In the genomic region with DNA sequence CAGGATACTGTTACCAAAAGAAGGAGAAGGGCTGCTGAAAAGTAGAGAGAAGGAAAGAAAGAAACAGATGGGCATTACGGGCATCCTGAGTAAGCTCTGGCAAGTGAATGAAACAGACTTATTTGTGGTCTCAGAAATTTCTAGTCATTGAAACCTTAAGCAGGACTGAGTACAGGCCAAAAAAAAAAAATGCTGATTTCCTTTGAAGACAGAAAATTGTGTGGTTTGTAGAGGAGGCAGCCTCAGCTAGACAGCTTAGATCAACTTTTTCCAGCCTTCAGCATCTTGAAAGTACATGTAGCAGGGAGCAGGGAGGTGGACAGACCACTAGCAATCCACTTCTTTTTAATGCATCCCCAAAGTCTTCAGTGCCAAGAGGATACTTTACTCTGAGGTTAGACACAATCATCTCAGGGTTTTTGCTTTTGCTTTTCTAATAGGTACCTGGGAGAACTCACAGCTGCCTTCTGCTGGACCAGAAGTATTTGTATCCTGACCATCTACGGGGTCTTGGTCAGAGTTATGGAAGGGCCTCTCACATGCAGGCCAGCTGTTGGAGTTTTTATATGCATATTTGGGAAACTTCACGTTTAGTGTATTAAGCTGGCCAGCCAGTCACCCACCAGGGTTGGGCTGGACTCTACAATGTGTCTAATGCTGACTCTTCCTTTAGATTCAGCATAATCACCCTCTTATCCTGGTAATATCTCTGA, we compare ENCODE assay signal across 12 cellular contexts. TPM values are rescaled to one million over a fixed set of nuclear protein-coding genes. Genes with fewer than 3 reads are reported as not detected.
A peak's percentile ranks its signal among the peaks of the same experiment; 100 is the strongest.
DNase-seq lines count a peak whose midpoint lies in the region; ATAC-seq and TF ChIP-seq lines count a peak whose summit lies in the region.
"Had no signal": no experiment of that assay in that cellular context is flagged by ENCODE, and none has a peak within 500 bp of the region (broad histone marks: within the 10 kb centered on the region; RNA-seq: fewer than 3 reads in every experiment).

No MANE protein-coding gene starts in this region.

- intact Hi-C loops in CD4-positive, alpha-beta memory T cell (cut with micrococcal nuclease) = no loop called here

- H3K4me1 Mint-ChIP-seq in HFFc6 (ENCODE audit: low read depth) (peaks cover 14% of the 10 kb centered on the region), glutamatergic neuron (ENCODE audit: low read depth, unreplicated experiment) (peaks cover 3% of the 10 kb centered on the region)
- H3K4me1 Mint-ChIP-seq in activated T-helper 17 cell treated with anti-CD3 and anti-CD28 coated beads, Interleukin-2, amount 50 U/mL, for 72 hours = peaks cover 20% of the 10 kb centered on the region
- peaks cover 21 to 27% (median 24%) of the 10 kb centered on the region in 3 donors for H3K4me1 Mint-ChIP-seq in CD8-positive, alpha-beta memory T cell
- peaks cover 18 to 35% (median 23%) of the 10 kb centered on the region in 4 donors for H3K4me1 Mint-ChIP-seq in CD4-positive, alpha-beta memory T cell

- no peak overlapping the region for H3K4me3 ChIP-seq in skeletal muscle tissue (ENCODE audit: low read length in 3 of 3)
- H3K4me3 ChIP-seq in CD8-positive, alpha-beta memory T cell (ENCODE audit: low read length) = no peak overlapping the region
- no peak overlapping the region for H3K4me3 ChIP-seq in CD4-positive, alpha-beta memory T cell (ENCODE audit: low read length in 2 of 2)
- H3K4me3 ChIP-seq: prostate gland had no signal

- H3K9me3 ChIP-seq in skeletal muscle tissue (ENCODE audit: control insufficient read depth in 3 of 3, low read length in 3 of 3) = no peaks in the 10 kb centered on the region
- no peaks in the 10 kb centered on the region for H3K9me3 ChIP-seq in CD8-positive, alpha-beta memory T cell (ENCODE audit: low read length)
- H3K9me3 ChIP-seq in CD4-positive, alpha-beta memory T cell (ENCODE audit: control insufficient read depth in 1 of 2, low read length in 2 of 2) = no peaks in the 10 kb centered on the region
- H3K9me3 ChIP-seq: prostate gland had no signal

- H3K4me3 Mint-ChIP-seq in HFFc6 (no peak overlapping the region), glutamatergic neuron (ENCODE audit: unreplicated experiment) (no peak overlapping the region)
- peak overlapping the region; percentile 46 for H3K4me3 Mint-ChIP-seq in activated T-helper 17 cell treated with anti-CD3 and anti-CD28 coated beads, Interleukin-2, amount 50 U/mL, for 72 hours
- no peak overlapping the region for H3K4me3 Mint-ChIP-seq in CD8-positive, alpha-beta memory T cell
- H3K4me3 Mint-ChIP-seq in CD4-positive, alpha-beta memory T cell = peak overlapping the region in 1 of 8 donors; percentile 17

- H3K4me1 ChIP-seq in skeletal muscle tissue (ENCODE audit: control insufficient read depth in 3 of 3, insufficient read depth in 3 of 3, low read length in 3 of 3) = peaks cover 11 to 16% (median 14%) of the 10 kb centered on the region in 3 donors
- no peaks in the 10 kb centered on the region for H3K4me1 ChIP-seq in CD8-positive, alpha-beta memory T cell (ENCODE audit: insufficient read depth, low read length)
- no peaks in the 10 kb centered on the region for H3K4me1 ChIP-seq in CD4-positive, alpha-beta memory T cell (ENCODE audit: insufficient read depth, low read length)
- H3K4me1 ChIP-seq: prostate gland had no signal

- H3K36me3 Mint-ChIP-seq in HFFc6 (ENCODE audit: low read depth) (no peaks in the 10 kb centered on the region), glutamatergic neuron (ENCODE audit: unreplicated experiment) (no peaks in the 10 kb centered on the region)
- no peaks in the 10 kb centered on the region for H3K36me3 Mint-ChIP-seq in activated T-helper 17 cell treated with anti-CD3 and anti-CD28 coated beads, Interleukin-2, amount 50 U/mL, for 72 hours (ENCODE audit: low read depth)
- H3K36me3 Mint-ChIP-seq in CD8-positive, alpha-beta memory T cell = peaks cover 0 to 3% (median 0%) of the 10 kb centered on the region in 3 donors
- no peaks in the 10 kb centered on the region for H3K36me3 Mint-ChIP-seq in CD4-positive, alpha-beta memory T cell

- H3K27ac ChIP-seq in skeletal muscle tissue (ENCODE audit: low read depth, low read length) = peak overlapping the region; percentile 83
- H3K27ac ChIP-seq in CD8-positive, alpha-beta memory T cell (ENCODE audit: low read depth, low read length) = no peak overlapping the region
- no peak overlapping the region for H3K27ac ChIP-seq in caudate nucleus (ENCODE audit: low read depth, low read length)
- H3K27ac ChIP-seq in CD4-positive, alpha-beta memory T cell (ENCODE audit: low read depth, low read length) = no peak overlapping the region

- H3K27ac Mint-ChIP-seq in HFFc6 (no peak overlapping the region), glutamatergic neuron (ENCODE audit: unreplicated experiment) (peak overlapping the region; percentile 39)
- H3K27ac Mint-ChIP-seq in activated T-helper 17 cell treated with anti-CD3 and anti-CD28 coated beads, Interleukin-2, amount 50 U/mL, for 72 hours = peak overlapping the region; percentile 45
- H3K27ac Mint-ChIP-seq in CD8-positive, alpha-beta memory T cell = peak overlapping the region in 4 of 8 donors; percentile 2 to 62 (median 44)
- peak overlapping the region in 3 of 7 donors; percentile 5 to 48 (median 44) for H3K27ac Mint-ChIP-seq in CD4-positive, alpha-beta memory T cell

- POLR2A ChIA-PET in CD8-positive, alpha-beta memory T cell (lab: Charles Lee) = interaction anchor here (0.7 kb wide), 1 partner anchor 166 kb away, joined by 3 read pairs; no protein-coding TSS in a partner anchor
- POLR2A ChIA-PET in CD4-positive, alpha-beta memory T cell (lab: Charles Lee; ENCODE audit: partially characterized antibody) = interaction anchor here (0.7 to 1.3 kb wide), 2 partner anchors 10 to 86 kb away, joined by 3 to 4 read pairs; no protein-coding TSS in a partner anchor

- ATAC-seq in activated T-helper 17 cell treated with anti-CD3 and anti-CD28 coated beads, Interleukin-2, amount 50 U/mL, for 72 hours (replicated peaks) = peak; percentile 86
- ATAC-seq: esophagus mucosa had no signal

- H3K9me3 Mint-ChIP-seq in HFFc6 (no peaks in the 10 kb centered on the region), glutamatergic neuron (ENCODE audit: unreplicated experiment) (no peaks in the 10 kb centered on the region)
- no peaks in the 10 kb centered on the region for H3K9me3 Mint-ChIP-seq in activated T-helper 17 cell treated with anti-CD3 and anti-CD28 coated beads, Interleukin-2, amount 50 U/mL, for 72 hours
- no peaks in the 10 kb centered on the region for H3K9me3 Mint-ChIP-seq in CD8-positive, alpha-beta memory T cell
- no peaks in the 10 kb centered on the region for H3K9me3 Mint-ChIP-seq in CD4-positive, alpha-beta memory T cell

- H3K9ac ChIP-seq in skeletal muscle tissue (ENCODE audit: low read depth in 1 of 3, low read length in 3 of 3) = no peak overlapping the region

- DNase-seq in HFFc6 (peak; percentile 33), glutamatergic neuron (no peak), caudate nucleus (lab: John Stamatoyannopoulos, UW) (no peak)
- no peak for DNase-seq in stimulated activated CD4-positive, alpha-beta T cell treated with anti-CD3 and anti-CD28 coated beads, Interleukin-1b, Interleukin-23, amount 100 ng/mL, for 48 hours
- no peak for DNase-seq in CD8-positive, alpha-beta memory T cell
- DNase-seq in CD4-positive, alpha-beta memory T cell = no peak
- DNase-seq: NCI-H1417, NCI-H82 had no signal

- H3K27me3 Mint-ChIP-seq in HFFc6 (ENCODE audit: insufficient read depth) (peaks cover 7% of the 10 kb centered on the region), glutamatergic neuron (ENCODE audit: unreplicated experiment) (no peaks in the 10 kb centered on the region)
- H3K27me3 Mint-ChIP-seq in activated T-helper 17 cell treated with anti-CD3 and anti-CD28 coated beads, Interleukin-2, amount 50 U/mL, for 72 hours = no peaks in the 10 kb centered on the region
- peaks cover 0 to 2% of the 10 kb centered on the region in 2 donors for H3K27me3 Mint-ChIP-seq in CD8-positive, alpha-beta memory T cell
- H3K27me3 Mint-ChIP-seq in CD4-positive, alpha-beta memory T cell = no peaks in the 10 kb centered on the region

- H3K27me3 ChIP-seq in skeletal muscle tissue (ENCODE audit: control insufficient read depth in 3 of 3, insufficient read depth in 3 of 3, low read length in 3 of 3) = no peaks in the 10 kb centered on the region
- no peaks in the 10 kb centered on the region for H3K27me3 ChIP-seq in CD8-positive, alpha-beta memory T cell (ENCODE audit: insufficient read depth, low read length, poor library complexity, severe bottlenecking)
- H3K27me3 ChIP-seq in CD4-positive, alpha-beta memory T cell (ENCODE audit: insufficient read depth, low read length) = no peaks in the 10 kb centered on the region

- CTCF ChIA-PET in CD8-positive, alpha-beta memory T cell (lab: Charles Lee) = no interaction called here
- CTCF ChIA-PET in CD4-positive, alpha-beta memory T cell (lab: Charles Lee; ENCODE audit: partially characterized antibody) = no interaction called here

- no peaks in the 10 kb centered on the region for H3K36me3 ChIP-seq in skeletal muscle tissue (ENCODE audit: control insufficient read depth in 3 of 3, insufficient read depth in 3 of 3, low read length in 3 of 3)
- no peaks in the 10 kb centered on the region for H3K36me3 ChIP-seq in CD8-positive, alpha-beta memory T cell (ENCODE audit: insufficient read depth, low read length)
- H3K36me3 ChIP-seq in CD4-positive, alpha-beta memory T cell (ENCODE audit: insufficient read depth, low read length) = no peaks in the 10 kb centered on the region
- H3K36me3 ChIP-seq: prostate gland had no signal

- TF ChIP-seq CTCF in HFFc6 (IDR thresholded peaks at IDR 0.05) (no peak), glutamatergic neuron (IDR thresholded peaks at IDR 0.05; ENCODE audit: partially characterized antibody, unreplicated experiment) (no peak)

RNA-seq across cellular contexts. Expression of a gene that starts 10.6 kb away (rescaled TPM):
- 100 to 1,000 TPM; 565 to 646 (median 603) TPM for total RNA-seq in HFFc6 (2021; fragmentation: NEBNext Ultra II Directional; extraction: Animal tissue kit (Norgen Biotek cat#: 25700))
- 100 to 1,000 TPM; 291 to 399 TPM for total RNA-seq in activated T-helper 17 cell treated with anti-CD3 and anti-CD28 coated beads, Interleukin-2, amount 50 U/mL, for 72 hours
- total RNA-seq in glutamatergic neuron (ENCODE audit: unreplicated experiment) = 326 TPM
- total RNA-seq in skeletal muscle tissue = 67.3 TPM
- 100 to 1,000 TPM; 284 to 289 TPM for total RNA-seq in CD8-positive, alpha-beta memory T cell
- polyA plus RNA-seq in CD8-positive, alpha-beta memory T cell = 540 TPM
- total RNA-seq in CD4-positive, alpha-beta memory T cell = 100 to 1,000 TPM; 244 to 255 TPM
- polyA plus RNA-seq in CD4-positive, alpha-beta memory T cell = 100 to 1,000 TPM; 436 to 602 TPM
